ENCODE assay signal across 14 cellular contexts in genomic region chr11:128235958-128236357, GRCh38.
DNase-seq lines count a peak whose midpoint lies in the region; ATAC-seq and TF ChIP-seq lines count a peak whose summit lies in the region.
"Had no signal": no experiment of that assay in that cellular context is flagged by ENCODE, and none has a peak within 500 bp of the region (broad histone marks: within the 10 kb centered on the region; RNA-seq: fewer than 3 reads in every experiment).

No MANE protein-coding gene starts in this region.

- peak overlapping the region; percentile 20 for H3K27ac Mint-ChIP-seq in activated T-helper 17 cell treated with anti-CD3 and anti-CD28 coated beads, Interleukin-2, amount 50 U/mL, for 72 hours
- H3K27ac Mint-ChIP-seq: naive thymus-derived CD4-positive, alpha-beta T cell had no signal

- POLR2A ChIA-PET in A673 (lab: Charles Lee; ENCODE audit: low non-redundant PET): no interaction called here

- WGBS in lung, 2 donors: 24 to 38% methylated on average over 4 of the region's 4 CpGs

- H3K4me1 ChIP-seq in A673 (ENCODE audit: insufficient read depth, low read length, poor library complexity, severe bottlenecking): no peaks in the 10 kb centered on the region
- peaks cover 0 to 2% of the 10 kb centered on the region in 2 donors for H3K4me1 ChIP-seq in lung (ENCODE audit: control insufficient read depth in 2 of 2, insufficient read depth in 2 of 2, low read length in 2 of 2)
- H3K4me1 ChIP-seq: vagina had no signal

- H3K4me3 ChIP-seq in A673 (ENCODE audit: low read depth, low read length, poor library complexity, severe bottlenecking) (no peak overlapping the region), lung (no peak overlapping the region), WERI-Rb-1 (ENCODE audit: low read depth, low read length) (no peak overlapping the region)
- H3K4me3 ChIP-seq: skin epidermis, vagina had no signal

- in situ Hi-C loops in GM13976 (cut with MboI; ENCODE audit: low sequenced_read_pairs, unreplicated experiment): no loop called here

- intact Hi-C loops in A673 (cut with micrococcal nuclease; ENCODE audit: unreplicated experiment): no loop called here

- peak; percentile 58 for DNase-seq in A673 (ENCODE audit: low spot score)
- peak; percentile 60 for DNase-seq in NCI-H1105 (lab: John Stamatoyannopoulos, UW)
- no peak for DNase-seq in lung (ENCODE audit: low spot score)
- no peak for DNase-seq in GM13976 (ENCODE audit: low spot score)
- no peak for DNase-seq in WERI-Rb-1
- DNase-seq: activated effector memory CD4-positive, alpha-beta T cell treated with Interleukin-2 at 50 U/mL for 16 hours; AML-193; naive thymus-derived CD4-positive, alpha-beta T cell had no signal

- TF ChIP-seq CTCF in A673 (conservative IDR thresholded peaks at IDR 0.05; ENCODE audit: low read depth, low read length): no peak
- no peak for TF ChIP-seq CTCF in lung (IDR thresholded peaks at IDR 0.05; ENCODE audit: control extremely low read depth, extremely low read depth)
- TF ChIP-seq CTCF in GM13976 (IDR thresholded peaks at IDR 0.05; ENCODE audit: borderline replicate concordance, control extremely low read depth, extremely low read depth, insufficient read depth, missing control alignments): no peak
- TF ChIP-seq CTCF in WERI-Rb-1 (IDR thresholded peaks at IDR 0.05; ENCODE audit: low read depth, low read length): no peak

- no TSS peak for BruUV-seq in A673 (replicated peaks; lab: Mats Ljungman, UMichigan)

- peaks cover 13% of the 10 kb centered on the region for H3K36me3 Mint-ChIP-seq in activated T-helper 17 cell treated with anti-CD3 and anti-CD28 coated beads, Interleukin-2, amount 50 U/mL, for 72 hours (ENCODE audit: low read depth)

- peaks cover 3% of the 10 kb centered on the region for H3K9me3 Mint-ChIP-seq in activated T-helper 17 cell treated with anti-CD3 and anti-CD28 coated beads, Interleukin-2, amount 50 U/mL, for 72 hours

- H3K27me3 Mint-ChIP-seq in activated T-helper 17 cell treated with anti-CD3 and anti-CD28 coated beads, Interleukin-2, amount 50 U/mL, for 72 hours: no peaks in the 10 kb centered on the region
- H3K27me3 Mint-ChIP-seq: naive thymus-derived CD4-positive, alpha-beta T cell had no signal

- peaks cover 33% of the 10 kb centered on the region for H3K4me1 Mint-ChIP-seq in activated T-helper 17 cell treated with anti-CD3 and anti-CD28 coated beads, Interleukin-2, amount 50 U/mL, for 72 hours

- no peak overlapping the region for H3K27ac ChIP-seq in A673 (ENCODE audit: low read depth, low read length, poor library complexity, severe bottlenecking)
- H3K27ac ChIP-seq in lung (ENCODE audit: low read depth in 1 of 2, low read length in 1 of 2): peak overlapping the region in 1 of 2 donors; percentile 5
- H3K27ac ChIP-seq in WERI-Rb-1: no peak overlapping the region
- H3K27ac ChIP-seq: skin epidermis, vagina had no signal

- H3K9me3 ChIP-seq in A673 (ENCODE audit: low read depth, low read length, poor library complexity, severe bottlenecking): no peaks in the 10 kb centered on the region
- H3K9me3 ChIP-seq in lung (ENCODE audit: control insufficient read depth in 2 of 2, insufficient read depth in 1 of 2, low read length in 1 of 2): peaks cover 0 to 1% of the 10 kb centered on the region in 2 donors
- no peaks in the 10 kb centered on the region for H3K9me3 ChIP-seq in WERI-Rb-1 (ENCODE audit: severe bottlenecking)
- H3K9me3 ChIP-seq: vagina had no signal

- CTCF ChIA-PET in A673 (lab: Charles Lee): no interaction called here

- ATAC-seq in activated T-helper 17 cell treated with anti-CD3 and anti-CD28 coated beads, Interleukin-2, amount 50 U/mL, for 72 hours (replicated peaks): no peak
- ATAC-seq in lung (ENCODE audit: insufficient read depth, low FRiP score) (peak; percentile 19), HG03175 (IDR thresholded peaks at IDR 0.05; ENCODE audit: unreplicated experiment) (no peak), GM21528 (IDR thresholded peaks at IDR 0.05; ENCODE audit: low FRiP score, unreplicated experiment) (no peak)
- ATAC-seq: esophagus mucosa; naive thymus-derived CD4-positive, alpha-beta T cell had no signal

- no peak overlapping the region for H3K4me3 Mint-ChIP-seq in activated T-helper 17 cell treated with anti-CD3 and anti-CD28 coated beads, Interleukin-2, amount 50 U/mL, for 72 hours
- H3K4me3 Mint-ChIP-seq: naive thymus-derived CD4-positive, alpha-beta T cell had no signal

- H3K27me3 ChIP-seq in A673 (replicated peaks; ENCODE audit: insufficient read depth, low read depth, low read length, poor library complexity) (no peaks in the 10 kb centered on the region), lung (ENCODE audit: control insufficient read depth, insufficient read depth) (no peaks in the 10 kb centered on the region), WERI-Rb-1 (ENCODE audit: insufficient read depth, low read depth, severe bottlenecking) (no peaks in the 10 kb centered on the region)
- H3K27me3 ChIP-seq: vagina had no signal

- no peaks in the 10 kb centered on the region for H3K36me3 ChIP-seq in A673 (ENCODE audit: insufficient read depth, low read length, poor library complexity, severe bottlenecking)
- H3K36me3 ChIP-seq in lung (ENCODE audit: control insufficient read depth in 2 of 2, insufficient read depth in 2 of 2, low read length in 2 of 2): no peaks in the 10 kb centered on the region
- no peaks in the 10 kb centered on the region for H3K36me3 ChIP-seq in WERI-Rb-1
- H3K36me3 ChIP-seq: vagina had no signal

Comparison
In these comparisons a context has a peak if more than half of its experiments do, and no peak if none do; other contexts are left out.
1. DNase-seq: peak in A673 (single experiment) and NCI-H1105 (single experiment); none in lung (single experiment), GM13976 (single experiment) and WERI-Rb-1 (single experiment).